22 cellular contexts compared by ENCODE assay signal in the genomic region with DNA sequence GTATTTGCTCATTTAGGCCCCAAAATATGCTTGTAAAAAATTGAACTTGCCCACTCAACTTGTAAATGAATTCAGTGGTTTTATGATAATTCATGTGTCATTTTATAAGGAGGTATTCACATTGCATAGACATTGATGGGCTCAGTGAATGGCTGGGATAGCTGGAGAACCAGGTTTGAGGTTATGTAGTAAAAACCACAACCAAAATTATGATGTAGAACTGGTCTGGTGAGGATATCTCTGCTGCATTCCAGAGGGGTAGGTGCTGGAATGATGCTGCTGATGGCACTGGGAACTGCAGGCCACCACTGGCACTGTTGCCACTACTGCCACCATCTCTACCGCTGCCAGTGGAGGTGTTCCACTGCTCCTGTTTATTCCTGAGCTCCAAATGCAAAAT. TPM values are rescaled to one million over a fixed set of nuclear protein-coding genes. Genes with fewer than 3 reads are reported as not detected.
"Had no signal": no experiment of that assay in that cellular context is flagged by ENCODE, and none has a peak within 500 bp of the region (broad histone marks: within the 10 kb centered on the region; RNA-seq: fewer than 3 reads in every experiment).

No MANE protein-coding gene starts in this region.

- H3K9me3 Mint-ChIP-seq: activated CD4-positive, alpha-beta memory T cell treated with anti-CD3 and anti-CD28 coated beads for 36 hours; activated naive CD4-positive, alpha-beta T cell treated with anti-CD3 and anti-CD28 coated beads for 36 hours; activated naive CD8-positive, alpha-beta T cell treated with anti-CD3 and anti-CD28 coated beads, Interleukin-2, amount 10 ng/mL, durations not matched to agents 7 days and 5 days; natural killer cell treated with Interleukin-12 subunit alpha and Interleukin-12 subunit beta and Interleukin-15 and Interleukin-18, amount 100 ng/mL, for 72 hours; stimulated activated naive CD8-positive, alpha-beta T cell treated with anti-CD3 and anti-CD28 coated beads, Interleukin-15, Interleukin-2, amounts not matched to agents 100 ng/mL and 50 ng/mL, for 24 hours had no signal

- H3K4me1 Mint-ChIP-seq: activated naive CD8-positive, alpha-beta T cell treated with anti-CD3 and anti-CD28 coated beads, Interleukin-2, amount 10 ng/mL, durations not matched to agents 7 days and 5 days had no signal

- H3K4me3 Mint-ChIP-seq: activated CD4-positive, alpha-beta memory T cell treated with anti-CD3 and anti-CD28 coated beads for 36 hours; activated naive CD4-positive, alpha-beta T cell treated with anti-CD3 and anti-CD28 coated beads for 36 hours; activated naive CD8-positive, alpha-beta T cell treated with anti-CD3 and anti-CD28 coated beads, Interleukin-2, amount 10 ng/mL, durations not matched to agents 7 days and 5 days; natural killer cell treated with Interleukin-12 subunit alpha and Interleukin-12 subunit beta and Interleukin-15 and Interleukin-18, amount 100 ng/mL, for 72 hours; stimulated activated naive CD8-positive, alpha-beta T cell treated with anti-CD3 and anti-CD28 coated beads, Interleukin-15, Interleukin-2, amounts not matched to agents 100 ng/mL and 50 ng/mL, for 24 hours; T-helper 17 cell had no signal

- DNase-seq: activated CD4-positive, alpha-beta memory T cell treated with anti-CD3 and anti-CD28 coated beads for 36 hours; activated CD4-positive, alpha-beta T cell treated with anti-CD3 and anti-CD28 coated beads for 48 hours; activated naive CD4-positive, alpha-beta T cell treated with anti-CD3 and anti-CD28 coated beads for 36 hours; activated naive CD8-positive, alpha-beta T cell treated with anti-CD3 and anti-CD28 coated beads, Interleukin-2, amount 10 ng/mL, durations not matched to agents 7 days and 5 days; activated T-cell treated with anti-CD3 and anti-CD28 coated beads, Interleukin-2, amount 50 U/mL, for 48 hours; amniotic stem cell; erythroblast; foreskin melanocyte; head of caudate nucleus; hypothalamus; left ventricle myocardium superior; psoas muscle; right cardiac atrium; stimulated activated CD4-positive, alpha-beta T cell treated with anti-CD3 and anti-CD28 coated beads, Interleukin-12 subunit alpha, Interleukin-12 subunit beta, amount 100 ng/mL, for 4 hours; stimulated activated CD4-positive, alpha-beta T cell treated with anti-CD3 and anti-CD28 coated beads, Interleukin-4, amount 100 ng/mL, for 4 hours; substantia nigra; T-helper 17 cell; thyroid gland had no signal

- H3K36me3 ChIP-seq: thyroid gland had no signal

- H3K27me3 Mint-ChIP-seq: activated CD4-positive, alpha-beta memory T cell treated with anti-CD3 and anti-CD28 coated beads for 36 hours; natural killer cell treated with Interleukin-12 subunit alpha and Interleukin-12 subunit beta and Interleukin-15 and Interleukin-18, amount 100 ng/mL, for 72 hours; stimulated activated naive CD8-positive, alpha-beta T cell treated with anti-CD3 and anti-CD28 coated beads, Interleukin-15, Interleukin-2, amounts not matched to agents 100 ng/mL and 50 ng/mL, for 24 hours; T-helper 17 cell had no signal

- H3K9me3 ChIP-seq: psoas muscle, thyroid gland had no signal

- H3K27me3 ChIP-seq: thyroid gland had no signal

- ATAC-seq: left ventricle myocardium superior; natural killer cell treated with Interleukin-12 subunit alpha and Interleukin-12 subunit beta and Interleukin-15 and Interleukin-18, amount 100 ng/mL, for 72 hours; psoas muscle; right cardiac atrium; T-helper 17 cell had no signal

- H3K27ac ChIP-seq: psoas muscle, thyroid gland had no signal

- H3K4me3 ChIP-seq: psoas muscle, thyroid gland had no signal

- H3K36me3 Mint-ChIP-seq: activated CD4-positive, alpha-beta memory T cell treated with anti-CD3 and anti-CD28 coated beads for 36 hours; activated naive CD8-positive, alpha-beta T cell treated with anti-CD3 and anti-CD28 coated beads, Interleukin-2, amount 10 ng/mL, durations not matched to agents 7 days and 5 days; natural killer cell treated with Interleukin-12 subunit alpha and Interleukin-12 subunit beta and Interleukin-15 and Interleukin-18, amount 100 ng/mL, for 72 hours had no signal

- H3K4me1 ChIP-seq: psoas muscle, thyroid gland had no signal

- H3K27ac Mint-ChIP-seq: activated CD4-positive, alpha-beta memory T cell treated with anti-CD3 and anti-CD28 coated beads for 36 hours; activated naive CD4-positive, alpha-beta T cell treated with anti-CD3 and anti-CD28 coated beads for 36 hours; activated naive CD8-positive, alpha-beta T cell treated with anti-CD3 and anti-CD28 coated beads, Interleukin-2, amount 10 ng/mL, durations not matched to agents 7 days and 5 days; natural killer cell treated with Interleukin-12 subunit alpha and Interleukin-12 subunit beta and Interleukin-15 and Interleukin-18, amount 100 ng/mL, for 72 hours; stimulated activated naive CD8-positive, alpha-beta T cell treated with anti-CD3 and anti-CD28 coated beads, Interleukin-15, Interleukin-2, amounts not matched to agents 100 ng/mL and 50 ng/mL, for 24 hours; T-helper 17 cell had no signal

RNA-seq across cellular contexts. Expression of a gene that starts 25.9 kb away (rescaled TPM):
- total RNA-seq: activated CD4-positive, alpha-beta memory T cell treated with anti-CD3 and anti-CD28 coated beads for 36 hours; activated naive CD4-positive, alpha-beta T cell treated with anti-CD3 and anti-CD28 coated beads for 36 hours; chondrocyte; osteocyte had no signal
